Comparison of ENCODE assay signal across 31 cellular contexts in genomic region chrX:87402256-87402655, GRCh38.
"Had no signal": no experiment of that assay in that cellular context is flagged by ENCODE, and none has a peak within 500 bp of the region (broad histone marks: within the 10 kb centered on the region; RNA-seq: fewer than 3 reads in every experiment).

No MANE protein-coding gene starts in this region.

- H3K4me1 ChIP-seq: adrenal gland, ascending aorta, body of pancreas, breast epithelium had no signal

- H3K27me3 ChIP-seq: adrenal gland, ascending aorta, body of pancreas, brain microvascular endothelial cell, cardiac muscle cell had no signal

- FAIRE-seq: bronchial epithelial cell had no signal

- H3K27ac ChIP-seq: adrenal gland, ascending aorta, body of pancreas, brain microvascular endothelial cell, breast epithelium, cardiac muscle cell had no signal

- H3K4me3 ChIP-seq: adrenal gland, ascending aorta, body of pancreas, breast epithelium, cardiac muscle cell had no signal

- DNase-seq: activated effector memory CD4-positive, alpha-beta T cell treated with anti-CD3 and anti-CD28 coated beads, Interleukin-2, amount 50 U/mL, for 16 hours; activated effector memory CD4-positive, alpha-beta T cell treated with Interleukin-2 at 50 U/mL for 16 hours; activated gamma-delta T cell; activated gamma-delta T cell treated with Interleukin-2 at 50 U/mL for 16 hours; activated naive CD4-positive, alpha-beta T cell; activated naive CD4-positive, alpha-beta T cell treated with anti-CD3 and anti-CD28 coated beads for 36 hours; activated naive CD4-positive, alpha-beta T cell treated with anti-CD3 and anti-CD28 coated beads, Interleukin-2, amount 10 ng/mL, durations not matched to agents 7 days and 5 days; activated naive CD4-positive, alpha-beta T cell treated with anti-CD3 and anti-CD28 coated beads, Interleukin-2, amount 50 U/mL, for 16 hours; activated naive CD4-positive, alpha-beta T cell treated with Interleukin-2 at 50 U/mL for 16 hours; activated naive CD8-positive, alpha-beta T cell treated with anti-CD3 and anti-CD28 coated beads for 36 hours; activated naive CD8-positive, alpha-beta T cell treated with anti-CD3 and anti-CD28 coated beads, Interleukin-2, amount 10 ng/mL, durations not matched to agents 7 days and 5 days; activated naive CD8-positive, alpha-beta T cell treated with anti-CD3 and anti-CD28 coated beads, Interleukin-2, amount 50 U/mL, for 24 hours; activated T-cell treated with anti-CD3 and anti-CD28 coated beads, Interleukin-2, amount 50 U/mL, for 1 hour; activated T-cell treated with anti-CD3 and anti-CD28 coated beads, Interleukin-2, amount 50 U/mL, for 24 hours; activated T-cell treated with anti-CD3 and anti-CD28 coated beads, Interleukin-2, amount 50 U/mL, for 4 hours; activated T-cell treated with anti-CD3 and anti-CD28 coated beads, Interleukin-2, amount 50 U/mL, for 48 hours; activated T-cell treated with anti-CD3 and anti-CD28 coated beads, Interleukin-2, amount 50 U/mL, for 72 hours; adrenal gland; amniotic stem cell; amygdala; anterior cingulate cortex; aorta; body of pancreas; brain microvascular endothelial cell; caudate nucleus; central memory CD4-positive, alpha-beta T cell; cerebellar nuclear complex had no signal

- H3K9me3 ChIP-seq: adrenal gland, ascending aorta, body of pancreas, breast epithelium had no signal

- H3K36me3 ChIP-seq: adrenal gland, ascending aorta, brain microvascular endothelial cell, breast epithelium, cardiac muscle cell had no signal
